8 cellular contexts compared by ENCODE assay signal in genomic region chr5:103259705-103260355, GRCh38. TPM values are rescaled to one million over a fixed set of nuclear protein-coding genes. Genes with fewer than 3 reads are reported as not detected.
DNase-seq lines count a peak whose midpoint lies in the region; ATAC-seq and TF ChIP-seq lines count a peak whose summit lies in the region.

No MANE protein-coding gene starts in this region.

- peaks cover 25 to 43% (median 38%) of the 10 kb centered on the region in 4 donors for H3K4me1 ChIP-seq in esophagus muscularis mucosa
- no peaks in the 10 kb centered on the region for H3K4me1 ChIP-seq in naive thymus-derived CD4-positive, alpha-beta T cell (ENCODE audit: control insufficient read depth in 2 of 2, insufficient read depth in 2 of 2, low read length in 2 of 2)

- H3K36me3 ChIP-seq in esophagus muscularis mucosa, result no peaks in the 10 kb centered on the region
- H3K36me3 ChIP-seq in naive thymus-derived CD4-positive, alpha-beta T cell (ENCODE audit: control insufficient read depth in 2 of 3, insufficient read depth in 3 of 3, low read length in 3 of 3), result peaks cover 0 to 9% (median 0%) of the 10 kb centered on the region in 3 experiments

- WGBS in esophagus muscularis mucosa, result 2% methylated on average over 8 of the region's 20 CpGs

- intact Hi-C loops in esophagus muscularis mucosa (cut with DNase I), result loop anchor here (2.0 kb wide), 1 partner anchor 303 kb away; the partner anchor contains the start of gene NUDT12
- intact Hi-C loops in naive thymus-derived CD4-positive, alpha-beta T cell (cut with micrococcal nuclease), result loop anchor here (2.0 to 10.0 kb wide), 3 partner anchors 35 to 965 kb away; partner anchors contain the start of genes PAM (in 1 of the 2) and SLCO4C1 (in 1 of the 2)

- H3K4me3 ChIP-seq in esophagus muscularis mucosa, result peak overlapping the region; percentile 65 to 93 (median 80)
- peak overlapping the region; percentile 79 for H3K4me3 ChIP-seq in naive thymus-derived CD4-positive, alpha-beta T cell (ENCODE audit: low read length)

- no peak for TF ChIP-seq EP300 in esophagus muscularis mucosa (IDR thresholded peaks at IDR 0.05)

- peak overlapping the region; percentile 79 to 94 (median 88) for H3K4me3 Mint-ChIP-seq in naive thymus-derived CD4-positive, alpha-beta T cell

- no peak for TF ChIP-seq CTCF in VCaP (conservative IDR thresholded peaks at IDR 0.05)
- TF ChIP-seq CTCF in esophagus muscularis mucosa (IDR thresholded peaks at IDR 0.05), result no peak

- H3K27me3 Mint-ChIP-seq in naive thymus-derived CD4-positive, alpha-beta T cell, result peaks cover 0 to 24% (median 8%) of the 10 kb centered on the region in 5 donors

- no peak for TF ChIP-seq POLR2A in esophagus muscularis mucosa (IDR thresholded peaks at IDR 0.05; ENCODE audit: low read depth)

- no peaks in the 10 kb centered on the region for H3K27me3 ChIP-seq in esophagus muscularis mucosa
- no peaks in the 10 kb centered on the region for H3K27me3 ChIP-seq in naive thymus-derived CD4-positive, alpha-beta T cell (ENCODE audit: control insufficient read depth in 2 of 2, insufficient read depth in 2 of 2, low read length in 2 of 2)

- no peaks in the 10 kb centered on the region for H3K9me3 ChIP-seq in esophagus muscularis mucosa
- no peaks in the 10 kb centered on the region for H3K9me3 ChIP-seq in naive thymus-derived CD4-positive, alpha-beta T cell (ENCODE audit: control insufficient read depth in 2 of 3, low read length in 3 of 3)

- peak overlapping the region in 8 of 9 donors; percentile 17 to 83 (median 62) for H3K27ac Mint-ChIP-seq in naive thymus-derived CD4-positive, alpha-beta T cell

- peaks cover 0 to 4% (median 0%) of the 10 kb centered on the region in 11 donors for H3K9me3 Mint-ChIP-seq in naive thymus-derived CD4-positive, alpha-beta T cell

- CTCF ChIA-PET in naive thymus-derived CD4-positive, alpha-beta T cell (lab: Charles Lee), result interaction anchor here (2.0 kb wide), 1 partner anchor 27 kb away, joined by 8 read pairs; no protein-coding TSS in a partner anchor

- H3K27ac ChIP-seq in VCaP (peak overlapping the region; percentile 98), esophagus muscularis mucosa (replicated peaks in 1 of 4) (peak overlapping the region; percentile 82 to 89 (median 86))
- peak overlapping the region; percentile 63 for H3K27ac ChIP-seq in naive thymus-derived CD4-positive, alpha-beta T cell (ENCODE audit: low read depth, low read length)

- H3K4me1 Mint-ChIP-seq in naive thymus-derived CD4-positive, alpha-beta T cell, result peaks cover 10 to 25% (median 15%) of the 10 kb centered on the region in 7 donors

- POLR2A ChIA-PET in naive thymus-derived CD4-positive, alpha-beta T cell (lab: Charles Lee), result interaction anchor here (0.7 to 3.7 kb wide), 3 partner anchors 140 to 303 kb away, joined by 3 to 18 read pairs (median 5); partner anchors contain the start of genes GIN1, NUDT12 and PPIP5K2

- peak; percentile 31 for DNase-seq in DMS114 treated with DMSO at 0.1 percent for 48 hours (lab: John Stamatoyannopoulos, UW; ENCODE audit: unreplicated experiment)
- no peak for DNase-seq in esophagus muscularis mucosa (ENCODE audit: extremely low spot score)
- DNase-seq in naive thymus-derived CD4-positive, alpha-beta T cell, result peak in 4 of 9 donors; percentile 5 to 25 (median 12)
- no peak for DNase-seq in D341Med (ENCODE audit: low spot score)
- DNase-seq in GOT3 (lab: John Stamatoyannopoulos, UW), result no peak

- H3K36me3 Mint-ChIP-seq in naive thymus-derived CD4-positive, alpha-beta T cell, result peaks cover 0 to 5% (median 0%) of the 10 kb centered on the region in 5 donors

- ATAC-seq in HG03097 (IDR thresholded peaks at IDR 0.05; ENCODE audit: low FRiP score, unreplicated experiment), result peak; percentile 0
- no peak for ATAC-seq in naive thymus-derived CD4-positive, alpha-beta T cell
- no peak for ATAC-seq in HG03095 (IDR thresholded peaks at IDR 0.05; ENCODE audit: unreplicated experiment)

RNA-seq across cellular contexts. Expression of gene MACIR, which starts 1.3 kb away (rescaled TPM):
- total RNA-seq in esophagus muscularis mucosa, result 10 to 100 TPM in 1 of 4 donors, 1 to 10 TPM in 3; 8.4 to 10.4 (median 9.5) TPM
- total RNA-seq in naive thymus-derived CD4-positive, alpha-beta T cell, result 1 to 10 TPM; 2.0 to 6.1 (median 2.7) TPM
- 1 to 10 TPM; 1.4 to 2.3 TPM for polyA plus RNA-seq in naive thymus-derived CD4-positive, alpha-beta T cell
